9 cellular contexts compared by ENCODE assay signal in the genomic region with DNA sequence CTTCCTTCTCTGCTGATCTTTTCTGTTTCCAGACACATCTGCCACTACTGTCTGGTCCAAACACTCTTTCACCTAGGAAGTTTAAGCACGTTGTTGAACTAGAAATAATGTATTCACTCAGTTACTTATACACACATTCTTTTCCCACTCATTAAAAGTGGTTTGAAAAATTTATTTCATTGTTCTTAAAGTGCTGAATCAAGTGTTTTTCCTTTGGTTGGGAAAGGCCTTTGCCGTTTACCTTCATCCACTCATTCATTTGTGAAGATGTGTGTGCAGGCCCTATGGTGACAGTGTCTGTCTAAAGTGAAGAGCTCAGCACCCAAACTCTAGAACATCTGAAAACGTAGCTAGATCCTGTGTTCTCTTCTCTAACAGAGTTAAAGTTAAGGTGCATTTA.
"Had no signal": no experiment of that assay in that cellular context is flagged by ENCODE, and none has a peak within 500 bp of the region (broad histone marks: within the 10 kb centered on the region; RNA-seq: fewer than 3 reads in every experiment).

No MANE protein-coding gene starts in this region.

- H3K27ac ChIP-seq: GM23248, KMS-11 had no signal

- H3K4me1 ChIP-seq: HAP-1 had no signal

- ATAC-seq: HCT116 had no signal

- DNase-seq: GM23248, GOT3, H7, HFFc6, KBM-7 had no signal

- H3K4me2 ChIP-seq: KMS-11 had no signal

- H3K9ac ChIP-seq: GM23248, KMS-11 had no signal

- H2AFZ ChIP-seq: GM23248 had no signal

- FAIRE-seq: HTR-8/SVneo had no signal

- H3K36me3 ChIP-seq: HAP-1 had no signal

- H3K9me3 ChIP-seq: HAP-1 had no signal

- H3K4me3 ChIP-seq: GM23248, HAP-1 had no signal
